Comparison of ENCODE assay signal across 20 cellular contexts in genomic region chr18:3916082-3916481, GRCh38.
DNase-seq lines count a peak whose midpoint lies in the region; ATAC-seq and TF ChIP-seq lines count a peak whose summit lies in the region.
"Had no signal": no experiment of that assay in that cellular context is flagged by ENCODE, and none has a peak within 500 bp of the region (broad histone marks: within the 10 kb centered on the region; RNA-seq: fewer than 3 reads in every experiment).

No MANE protein-coding gene starts in this region.

- no peak overlapping the region for H3K27ac ChIP-seq in trophoblast cell (ENCODE audit: low read depth, low read length)
- H3K27ac ChIP-seq: GM23248, hepatocyte had no signal

- no peaks in the 10 kb centered on the region for H3K36me3 ChIP-seq in trophoblast cell (ENCODE audit: control insufficient read depth in 1 of 2, insufficient read depth in 2 of 2, low read length in 2 of 2)

- intact Hi-C loops in activated CD4-positive, alpha-beta T cell treated with anti-CD3 and anti-CD28 coated beads for 36 hours (cut with DNase I, micrococcal nuclease): loop anchor here in 1 of 2 experiments (10.0 kb wide), 1 partner anchor 61 kb away; no protein-coding TSS in a partner anchor

- no peaks in the 10 kb centered on the region for H3K27me3 ChIP-seq in trophoblast cell (ENCODE audit: insufficient read depth, low read length)
- H3K27me3 ChIP-seq: hepatocyte had no signal

- no peak overlapping the region for H4K91ac ChIP-seq in trophoblast cell (ENCODE audit: low read depth, low read length)

- no peak for TF ChIP-seq POLR2A in erythroblast (IDR thresholded peaks at IDR 0.05; ENCODE audit: low read length)

- no peaks in the 10 kb centered on the region for H3K79me1 ChIP-seq in trophoblast cell (ENCODE audit: low read length)

- no peak overlapping the region for H3K4me2 ChIP-seq in trophoblast cell (ENCODE audit: low read length)
- H3K4me2 ChIP-seq: hepatocyte had no signal

- CTCF ChIA-PET in activated CD4-positive, alpha-beta T cell treated with anti-CD3 and anti-CD28 coated beads for 36 hours (lab: Charles Lee): interaction anchor here (1.4 kb wide), 1 partner anchor 10 kb away, joined by 3 read pairs; no protein-coding TSS in a partner anchor

- no peak overlapping the region for H2AFZ ChIP-seq in trophoblast cell (ENCODE audit: insufficient read depth, low read length, poor library complexity)
- H2AFZ ChIP-seq: GM23248, hepatocyte had no signal

- no peak overlapping the region for H3K18ac ChIP-seq in trophoblast cell (ENCODE audit: low read length)

- no peak overlapping the region for H2BK120ac ChIP-seq in trophoblast cell (ENCODE audit: insufficient read depth, low read length, poor library complexity)

- no peak overlapping the region for H2BK12ac ChIP-seq in trophoblast cell (ENCODE audit: low read length)

- H3K36me3 Mint-ChIP-seq in activated CD4-positive, alpha-beta T cell treated with anti-CD3 and anti-CD28 coated beads for 36 hours (ENCODE audit: low read depth): no peaks in the 10 kb centered on the region
- H3K36me3 Mint-ChIP-seq: activated CD8-positive, alpha-beta memory T cell treated with anti-CD3 and anti-CD28 coated beads, Interleukin-2, amount 10 ng/mL, durations not matched to agents 7 days and 5 days; CD8-positive, alpha-beta memory T cell; mesothelial cell of epicardium; type B pancreatic cell had no signal

- H3K4me3 ChIP-seq in trophoblast cell (ENCODE audit: low read depth, low read length): no peak overlapping the region
- H3K4me3 ChIP-seq: GM23248, hepatocyte had no signal

- peaks cover 8% of the 10 kb centered on the region for H3K27me3 Mint-ChIP-seq in activated CD4-positive, alpha-beta T cell treated with anti-CD3 and anti-CD28 coated beads for 36 hours
- H3K27me3 Mint-ChIP-seq: type B pancreatic cell had no signal

- H2BK5ac ChIP-seq in trophoblast cell (ENCODE audit: low read depth, low read length, poor library complexity): no peak overlapping the region

- no peaks in the 10 kb centered on the region for H3K4me1 ChIP-seq in trophoblast cell (ENCODE audit: control insufficient read depth in 1 of 2, insufficient read depth in 2 of 2, low read length in 2 of 2)

- no CpG with 5 or more reads among the region's 7 CpGs for WGBS in trophoblast cell (ENCODE audit: extremely low coverage, insufficient coverage, insufficient read length)

- H3K4me1 Mint-ChIP-seq in activated CD4-positive, alpha-beta T cell treated with anti-CD3 and anti-CD28 coated beads for 36 hours: no peaks in the 10 kb centered on the region
- H3K4me1 Mint-ChIP-seq: activated CD8-positive, alpha-beta memory T cell treated with anti-CD3 and anti-CD28 coated beads, Interleukin-2, amount 10 ng/mL, durations not matched to agents 7 days and 5 days; CD8-positive, alpha-beta memory T cell; neural crest cell had no signal

- no peak overlapping the region for H3K9ac ChIP-seq in trophoblast cell (ENCODE audit: low read length)
- H3K9ac ChIP-seq: GM23248 had no signal

- no peaks in the 10 kb centered on the region for H3K9me3 Mint-ChIP-seq in activated CD4-positive, alpha-beta T cell treated with anti-CD3 and anti-CD28 coated beads for 36 hours (ENCODE audit: low read depth)
- H3K9me3 Mint-ChIP-seq: endodermal cell; mesothelial cell of epicardium; neural crest cell; T-helper 2 cell treated with Interferon-gamma antibody and Interleukin-4, amounts not matched to agents 5 μg/mL and 100 μg/mL, for 36 hours; type B pancreatic cell had no signal

- no peaks in the 10 kb centered on the region for H3K79me2 ChIP-seq in trophoblast cell (ENCODE audit: control insufficient read depth, insufficient read depth, low read length, poor library complexity)
- H3K79me2 ChIP-seq: hepatocyte had no signal

- H3K23ac ChIP-seq in trophoblast cell (ENCODE audit: low read length): peak overlapping the region; percentile 4

- no peak overlapping the region for H3K4me3 Mint-ChIP-seq in activated CD4-positive, alpha-beta T cell treated with anti-CD3 and anti-CD28 coated beads for 36 hours
- H3K4me3 Mint-ChIP-seq: activated CD8-positive, alpha-beta memory T cell treated with anti-CD3 and anti-CD28 coated beads, Interleukin-2, amount 10 ng/mL, durations not matched to agents 7 days and 5 days; CD8-positive, alpha-beta memory T cell; endodermal cell; mesothelial cell of epicardium; neural crest cell; T-helper 2 cell treated with Interferon-gamma antibody and Interleukin-4, amounts not matched to agents 5 μg/mL and 100 μg/mL, for 36 hours; type B pancreatic cell had no signal

- no peak overlapping the region for H2AK5ac ChIP-seq in trophoblast cell (ENCODE audit: low read length)

- POLR2A ChIA-PET in activated CD4-positive, alpha-beta T cell treated with anti-CD3 and anti-CD28 coated beads for 36 hours (lab: Charles Lee): no interaction called here

- DNase-seq in HUDEP-2 (lab: John Stamatoyannopoulos, UW; ENCODE audit: unreplicated experiment in 76 of 76) (peak in 75 of 76 experiments; percentile 11 to 99 (median 74)), NCI-H82 treated with DMSO at 0.1 percent for 48 hours (lab: John Stamatoyannopoulos, UW; ENCODE audit: unreplicated experiment) (peak; percentile 31), erythroblast (lab: John Stamatoyannopoulos, UW) (peak; percentile 94 to 98), trophoblast cell (no peak), CD1c-positive myeloid dendritic cell (ENCODE audit: extremely low spot score) (no peak), NCI-H128 (lab: John Stamatoyannopoulos, UW; ENCODE audit: unreplicated experiment) (no peak)
- DNase-seq in stimulated activated CD4-positive, alpha-beta T cell treated with anti-CD3 and anti-CD28 coated beads, Interleukin-12 subunit alpha, Interleukin-12 subunit beta, amount 100 ng/mL, for 4 hours: no peak
- no peak for DNase-seq in activated CD4-positive, alpha-beta T cell treated with anti-CD3 and anti-CD28 coated beads for 36 hours
- DNase-seq: activated CD4-positive, alpha-beta T cell treated with anti-CD3 and anti-CD28 coated beads for 4 hours; activated CD8-positive, alpha-beta memory T cell treated with anti-CD3 and anti-CD28 coated beads, Interleukin-2, amount 10 ng/mL, durations not matched to agents 7 days and 5 days; CD8-positive, alpha-beta memory T cell; endodermal cell; GM23248; kidney glomerular epithelial cell; PC-3 had no signal

- H3K14ac ChIP-seq in trophoblast cell (ENCODE audit: low read length): no peak overlapping the region

- no peak overlapping the region for H3K4ac ChIP-seq in trophoblast cell (ENCODE audit: low read depth, low read length)

- H4K8ac ChIP-seq in trophoblast cell (ENCODE audit: low read depth, low read length): no peak overlapping the region

- H4K12ac ChIP-seq in trophoblast cell (ENCODE audit: low read depth, low read length): no peak overlapping the region

- no peaks in the 10 kb centered on the region for H3K9me3 ChIP-seq in trophoblast cell (ENCODE audit: insufficient read depth, low read depth, low read length)

- ATAC-seq in activated CD4-positive, alpha-beta T cell treated with anti-CD3 and anti-CD28 coated beads for 36 hours: no peak
- ATAC-seq: activated CD8-positive, alpha-beta memory T cell treated with anti-CD3 and anti-CD28 coated beads, Interleukin-2, amount 10 ng/mL, durations not matched to agents 7 days and 5 days; PC-3 had no signal

- no peak overlapping the region for H3K27ac Mint-ChIP-seq in activated CD4-positive, alpha-beta T cell treated with anti-CD3 and anti-CD28 coated beads for 36 hours
- H3K27ac Mint-ChIP-seq: activated CD8-positive, alpha-beta memory T cell treated with anti-CD3 and anti-CD28 coated beads, Interleukin-2, amount 10 ng/mL, durations not matched to agents 7 days and 5 days; CD8-positive, alpha-beta memory T cell; endodermal cell; mesothelial cell of epicardium; T-helper 2 cell treated with Interferon-gamma antibody and Interleukin-4, amounts not matched to agents 5 μg/mL and 100 μg/mL, for 36 hours; type B pancreatic cell had no signal

Comparison
In these comparisons a context has a peak if more than half of its experiments do, and no peak if none do; other contexts are left out.
1. DNase-seq: peak in HUDEP-2 (75 of 76), NCI-H82 treated with DMSO at 0.1 percent for 48 hours (single experiment) and erythroblast (2 of 2); none in trophoblast cell (0 of 2), CD1c-positive myeloid dendritic cell (single experiment), NCI-H128 (single experiment), stimulated activated CD4-positive, alpha-beta T cell treated with anti-CD3 and anti-CD28 coated beads, Interleukin-12 subunit alpha, Interleukin-12 subunit beta, amount 100 ng/mL, for 4 hours (single experiment) and activated CD4-positive, alpha-beta T cell treated with anti-CD3 and anti-CD28 coated beads for 36 hours (single experiment).